10 cellular contexts compared by ENCODE assay signal in genomic region chr7:140060243-140060630, GRCh38. TPM values are rescaled to one million over a fixed set of nuclear protein-coding genes. Genes with fewer than 3 reads are reported as not detected.
DNase-seq lines count a peak whose midpoint lies in the region; ATAC-seq, FAIRE-seq and TF ChIP-seq lines count a peak whose summit lies in the region.
"Had no signal": no experiment of that assay in that cellular context is flagged by ENCODE, and none has a peak within 500 bp of the region (broad histone marks: within the 10 kb centered on the region; RNA-seq: fewer than 3 reads in every experiment).

No MANE protein-coding gene starts in this region.

- TF ChIP-seq POLR2A in HCT116 (IDR thresholded peaks at IDR 0.05; ENCODE audit: borderline replicate concordance, extremely low read depth, insufficient read depth, insufficient read length) (no peak), GM12878 (IDR thresholded peaks at IDR 0.05; ENCODE audit: low read depth, low read length) (no peak), GM12891 (IDR thresholded peaks at IDR 0.05; ENCODE audit: low read depth, low read length) (no peak)

- no peak for TF ChIP-seq EP300 in GM12878 (IDR thresholded peaks at IDR 0.05; ENCODE audit: borderline replicate concordance in 1 of 2, control insufficient read depth in 1 of 2, low read depth in 2 of 2, low read length in 2 of 2)

- 56% methylated on average over 3 of the region's 3 CpGs for WGBS in GM12878 (ENCODE audit: insufficient coverage, insufficient replicate concordance, low lambda C conversion rate, missing lambda C conversion rate)

- in situ Hi-C loops in ACHN (cut with HindIII; ENCODE audit: low pct_ligation_motif_present, low pct_unique_long_range_greater_than_20kb, low sequenced_read_pairs), result no loop called here
- in situ Hi-C loops in GM12878 (cut with MboI), result no loop called here

- H3K27ac Mint-ChIP-seq in naive thymus-derived CD8-positive, alpha-beta T cell, result peak overlapping the region in 9 of 10 donors; percentile 22 to 97 (median 88)

- H3K4me1 ChIP-seq in HCT116 (ENCODE audit: control insufficient read depth in 1 of 2, insufficient read depth in 2 of 2, low read length in 2 of 2), result peaks cover 25 to 54% of the 10 kb centered on the region in 2 experiments
- peaks cover 11% of the 10 kb centered on the region for H3K4me1 ChIP-seq in GM12878 (ENCODE audit: control insufficient read depth, insufficient read depth, low read length)

- POLR2A ChIA-PET in HCT116 (lab: Charles Lee) (no interaction called here), GM12878 (lab: Charles Lee) (interaction anchor here (0.6 kb wide), 1 partner anchor 102 kb away, joined by 4 read pairs; no protein-coding TSS in a partner anchor)
- POLR2A ChIA-PET in naive thymus-derived CD8-positive, alpha-beta T cell (lab: Charles Lee), result interaction anchor here (1.0 kb wide), 1 partner anchor 245 kb away, joined by 3 read pairs; no protein-coding TSS in a partner anchor

- FAIRE-seq in GM12878 (lab: Jason Lieb, UNC), result peak; percentile 78
- FAIRE-seq in GM12891 (lab: Jason Lieb, UNC), result no peak

- H2AFZ ChIP-seq in HCT116 (ENCODE audit: low read depth, low read length, poor library complexity, severe bottlenecking), result no peak overlapping the region
- no peak overlapping the region for H2AFZ ChIP-seq in GM12878 (ENCODE audit: control insufficient read depth, low read depth, low read length)

- CTCF ChIA-PET in HCT116 (lab: Charles Lee), result no interaction called here
- CTCF ChIA-PET in GM12878 (lab: Yijun Ruan, JAX), result interaction anchor here (1.1 kb wide), 1 partner anchor 559 kb away, joined by 4 read pairs; no protein-coding TSS in a partner anchor

- peak overlapping the region; percentile 88 to 97 (median 95) for H3K4me3 Mint-ChIP-seq in naive thymus-derived CD8-positive, alpha-beta T cell

- H3K27me3 ChIP-seq in HCT116 (ENCODE audit: insufficient read depth, low read length), result no peaks in the 10 kb centered on the region
- H3K27me3 ChIP-seq in GM12878 (replicated peaks in 1 of 2; ENCODE audit: control insufficient read depth in 2 of 2, insufficient read depth in 2 of 2, low read length in 1 of 2), result no peaks in the 10 kb centered on the region

- H3K36me3 ChIP-seq in HCT116 (ENCODE audit: control insufficient read depth in 1 of 2, insufficient read depth in 2 of 2, low read length in 2 of 2) (0 out of 4 replicates have a peak, but pooled peaks cover 0 to 3% of the 10 kb centered on the region in 2 experiments), GM12878 (ENCODE audit: control insufficient read depth in 2 of 2, insufficient read depth in 2 of 2, low read length in 1 of 2) (no peaks in the 10 kb centered on the region; a peak in 1 of 4 replicates)

- H3K9ac ChIP-seq in HCT116 (ENCODE audit: low read length), result no peak overlapping the region
- H3K9ac ChIP-seq in GM12878 (ENCODE audit: control insufficient read depth, insufficient read depth, low read length), result no peak overlapping the region

- ATAC-seq in HCT116 (no peak), GM12878 (peak; percentile 3; the same call in 1 of the 3 replicates), HG02571 (IDR thresholded peaks at IDR 0.05; ENCODE audit: unreplicated experiment) (no peak)
- ATAC-seq in naive thymus-derived CD8-positive, alpha-beta T cell, result no peak

- peaks cover 0 to 16% (median 6%) of the 10 kb centered on the region in 3 donors for H3K36me3 Mint-ChIP-seq in naive thymus-derived CD8-positive, alpha-beta T cell

- DNase-seq in ACHN (peak; percentile 9), HCT116 (ENCODE audit: low read depth, low spot score) (no peak), GM12878 (ENCODE audit: low read depth, low spot score) (no peak), GM12891 (ENCODE audit: insufficient read length, low spot score) (no peak), posterior cingulate gyrus (no peak), HT-29 (ENCODE audit: low spot score) (no peak)
- DNase-seq in naive thymus-derived CD8-positive, alpha-beta T cell, result no peak
- DNase-seq: NCI-H187 had no signal

- H3K27ac ChIP-seq in HCT116 (ENCODE audit: low read depth, low read length) (no peak overlapping the region), GM12878 (ENCODE audit: control insufficient read depth, insufficient read depth) (no peak overlapping the region)
- H3K27ac ChIP-seq: SK-N-MC had no signal

- H3K4me1 Mint-ChIP-seq in naive thymus-derived CD8-positive, alpha-beta T cell, result peaks cover 33 to 75% (median 64%) of the 10 kb centered on the region in 4 donors

- BruUV-seq in HCT116 (replicated peaks; lab: Mats Ljungman, UMichigan), result no TSS peak
- BruUV-seq in GM12878 (replicated peaks; lab: Mats Ljungman, UMichigan), result no TSS peak

- H3K79me2 ChIP-seq in HCT116 (ENCODE audit: insufficient read depth, low read length) (peaks cover 12% of the 10 kb centered on the region; the same call in 1 of the 2 replicates), GM12878 (ENCODE audit: control insufficient read depth, insufficient read depth, low read length) (peaks cover 11% of the 10 kb centered on the region)

- no peaks in the 10 kb centered on the region for H3K9me2 ChIP-seq in HCT116 (ENCODE audit: insufficient read depth)

- no peaks in the 10 kb centered on the region for H3K9me3 ChIP-seq in HCT116 (ENCODE audit: control insufficient read depth in 1 of 2, insufficient read depth in 1 of 2, low read depth in 1 of 2, low read length in 2 of 2)
- H3K9me3 ChIP-seq in GM12878 (replicated peaks; ENCODE audit: control insufficient read depth, insufficient read depth, low read length), result no peaks in the 10 kb centered on the region; the same call in 2 of the 3 replicates

- peak overlapping the region; percentile 92 for H3K4me2 ChIP-seq in HCT116 (ENCODE audit: low read length)
- H3K4me2 ChIP-seq in GM12878 (ENCODE audit: control insufficient read depth, insufficient read depth), result peak overlapping the region; percentile 93

- TF ChIP-seq CTCF in HCT116 (IDR thresholded peaks at IDR 0.05 in 2 of 3, conservative IDR thresholded peaks at IDR 0.05 in 1 of 3; ENCODE audit: borderline replicate concordance in 1 of 3, insufficient read depth in 1 of 3, low read depth in 2 of 3, low read length in 2 of 3) (no peak), GM12878 (IDR thresholded peaks at IDR 0.05 in 2 of 3, conservative IDR thresholded peaks at IDR 0.05 in 1 of 3; ENCODE audit: control insufficient read depth in 2 of 3, extremely low read depth in 1 of 3, insufficient read depth in 1 of 3, low read depth in 3 of 3, low read length in 3 of 3) (no peak)

- no peaks in the 10 kb centered on the region for H3K27me3 Mint-ChIP-seq in naive thymus-derived CD8-positive, alpha-beta T cell

- TF ChIP-seq RAD21 in HCT116 (IDR thresholded peaks at IDR 0.05; ENCODE audit: low read depth) (no peak), GM12878 (IDR thresholded peaks at IDR 0.05; ENCODE audit: insufficient read depth, low read depth, low read length) (no peak)

- SMC1A ChIA-PET in GM12878 (lab: Charles Lee; ENCODE audit: uncharacterized antibody, unreplicated experiment), result interaction anchor here (0.6 kb wide), 1 partner anchor 27 kb away, joined by 4 read pairs; no protein-coding TSS in a partner anchor

- intact Hi-C loops in HCT116 (cut with micrococcal nuclease) (loop anchor here (5.0 kb wide), 1 partner anchor 117 kb away; the partner anchor contains the start of gene KDM7A), GM12878 (cut with micrococcal nuclease; ENCODE audit: unreplicated experiment) (no loop called here), posterior cingulate gyrus (cut with DNase I) (no loop called here)

- 0 out of 4 replicates have a peak overlapping the region, but pooled peaks of 1 of the 2 experiments have one; percentile 20 for H3K4me3 ChIP-seq in HCT116 (replicated peaks in 1 of 2; ENCODE audit: low read depth in 1 of 2, low read length in 2 of 2)
- peak overlapping the region; percentile 74; the same call in 1 of the 2 replicates for H3K4me3 ChIP-seq in GM12878
- H3K4me3 ChIP-seq: SK-N-MC had no signal

- RAD21 ChIA-PET in HCT116 (lab: Charles Lee; ENCODE audit: low non-redundant PET in 1 of 2, low total read pairs in 2 of 2, uncharacterized antibody in 2 of 2, unreplicated experiment in 2 of 2), result no interaction called here
- RAD21 ChIA-PET in GM12878 (lab: Charles Lee; ENCODE audit: unreplicated experiment), result interaction anchor here (2.0 kb wide), 1 partner anchor 57 kb away, joined by 6 read pairs; no protein-coding TSS in a partner anchor

- H4K20me1 ChIP-seq in HCT116 (ENCODE audit: insufficient read depth) (no peaks in the 10 kb centered on the region), GM12878 (ENCODE audit: control insufficient read depth, insufficient read depth) (peaks cover 4% of the 10 kb centered on the region; the same call in 1 of the 2 replicates)

- H3K9me3 Mint-ChIP-seq in naive thymus-derived CD8-positive, alpha-beta T cell, result no peaks in the 10 kb centered on the region

TF ChIP-seq in HCT116, 20 proteins besides CTCF, POLR2A, EP300 and RAD21 (continues in another document):
- TF ChIP-seq FOSL1 (IDR thresholded peaks at IDR 0.05; ENCODE audit: low read depth), result no peak

TF ChIP-seq in GM12878, 131 proteins besides CTCF, POLR2A, EP300 and RAD21 (continues in another document):
- TF ChIP-seq YY1 (IDR thresholded peaks at IDR 0.05; ENCODE audit: low read depth, low read length), result 0 out of 2 replicates have a peak, but pooled peaks have one; percentile 14

TF ChIP-seq in GM12891, 5 proteins besides CTCF, POLR2A, EP300 and RAD21 (continues in another document):
- no peak for TF ChIP-seq PAX5 (IDR thresholded peaks at IDR 0.05; ENCODE audit: insufficient read depth, low read length, severe bottlenecking)

RNA-seq across cellular contexts. Expression of gene PARP12, which starts 2.5 kb away (rescaled TPM):
- total RNA-seq in HCT116 (2021; ENCODE audit: unreplicated experiment), result 17.7 TPM
- polyA plus RNA-seq in HCT116 (2012), result 11.4 and 17.3 TPM in 2 replicates
- 76.0 and 77.9 TPM in 2 replicates for total RNA-seq in GM12878 (2013; cell fraction: nucleolus; rRNA removed)
- total RNA-seq in GM12878 (2014; rRNA removed), result 18.2 and 18.9 TPM in 2 replicates
- total RNA-seq in GM12878 (2014; rRNA removed; fragmentation: Illumina TruSeq; extraction: Trizol), result 16.4 and 17.9 TPM in 2 replicates
- 18.1 and 20.1 TPM in 2 replicates for total RNA-seq in GM12878 (2021)
- polyA plus RNA-seq in GM12878 (2011; ENCODE audit: low read depth), result 7.0 TPM
- 42.8 and 51.8 TPM in 2 replicates for polyA plus RNA-seq in GM12878 (2011; rRNA removed)
- polyA plus RNA-seq in GM12878 (2011; cell fraction: cytosol; rRNA removed), result 40.4 and 45.2 TPM in 2 replicates
- polyA plus RNA-seq in GM12878 (2011; cell fraction: nucleus; rRNA removed), result 113 and 115 TPM in 2 replicates
- 8.1 and 8.7 TPM in 2 replicates for polyA plus RNA-seq in GM12878 (2012)
- polyA plus RNA-seq in GM12878 (2014; fragmentation: Illumina TruSeq; extraction: Trizol), result 19.5 and 19.7 TPM in 2 replicates
- 1 to 10 TPM; 4.9 to 6.0 TPM for polyA plus RNA-seq in GM12878 (2014; fragmentation: Nextera tagmentation; extraction: Ambion mirVana)
- polyA plus RNA-seq in GM12878 (2014; rRNA removed), result 22.1 and 29.3 TPM in 2 replicates
- polyA plus RNA-seq in GM12878 (2016; fragmentation: Nextera tagmentation; extraction: Ambion mirVana), result 10 to 100 TPM in 1 of 2 experiments, under 1 TPM in 1; 0.98 to 12.3 TPM
- 38.9 and 46.2 TPM in 2 replicates for polyA minus RNA-seq in GM12878 (2011; rRNA and poly(A)+ RNA removed)
- 12.3 and 19.3 TPM in 2 replicates for polyA minus RNA-seq in GM12878 (2011; cell fraction: cytosol; rRNA and poly(A)+ RNA removed)
- 26.8 and 29.0 TPM in 2 replicates for polyA minus RNA-seq in GM12878 (2011; cell fraction: nucleus; rRNA and poly(A)+ RNA removed)
- total RNA-seq in naive thymus-derived CD8-positive, alpha-beta T cell, result 100 to 1,000 TPM; 105 to 106 TPM
- polyA plus RNA-seq in naive thymus-derived CD8-positive, alpha-beta T cell, result 10 to 100 TPM; 18.9 to 34.6 (median 28.1) TPM
- 9.0 TPM for polyA plus RNA-seq in GM12891 (2012; ENCODE audit: low read depth, missing spikeins)
- total RNA-seq in HT-29 (2014; rRNA removed; shearing (Covaris generic)), result 38.3 and 51.1 TPM in 2 replicates
